6 cellular contexts compared by ENCODE assay signal in the genomic region with DNA sequence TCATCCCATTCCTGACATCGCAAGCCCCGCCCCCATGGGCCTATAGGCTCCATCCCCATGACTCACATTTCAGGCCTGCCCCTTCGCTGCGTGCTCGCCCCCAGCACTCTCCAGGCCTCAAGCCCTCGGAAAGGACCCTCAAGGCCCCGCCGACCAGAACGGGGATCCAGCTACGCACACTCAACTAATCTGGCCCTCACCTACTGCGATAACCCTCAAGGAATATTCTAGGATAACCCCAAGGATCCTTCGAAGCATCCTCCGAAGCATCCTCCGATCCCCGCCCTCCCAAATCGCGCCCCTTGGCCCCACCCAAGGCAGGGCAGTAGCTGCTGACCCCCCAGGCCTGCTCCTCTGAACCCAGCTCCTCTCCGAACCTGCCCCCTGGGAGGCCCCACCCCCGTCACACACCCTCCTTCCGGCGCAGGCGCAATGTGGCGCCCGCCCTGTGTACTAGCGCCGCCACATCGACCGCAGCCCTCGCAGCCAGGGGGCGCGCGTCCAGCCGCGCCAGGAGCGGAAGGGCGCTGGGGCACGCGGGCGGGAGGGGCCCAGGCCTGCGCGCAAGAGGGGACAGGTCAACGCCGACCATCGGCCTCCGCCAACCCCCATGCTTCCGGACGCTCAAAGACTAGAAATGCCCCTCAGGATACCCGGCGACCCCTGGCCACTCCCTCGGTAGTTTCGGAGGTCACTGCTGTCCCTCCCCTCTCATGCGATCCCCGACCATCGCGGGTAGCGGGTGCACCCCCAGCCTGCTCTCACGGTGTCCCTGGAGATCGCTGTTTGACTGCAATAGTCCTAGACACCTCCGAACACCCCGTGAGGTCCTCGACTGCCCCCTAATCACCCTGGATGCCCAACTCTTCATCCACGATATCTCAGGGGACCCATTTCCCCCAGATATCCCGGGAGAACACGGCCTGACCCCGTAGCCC. TPM values are rescaled to one million over a fixed set of nuclear protein-coding genes. Genes with fewer than 3 reads are reported as not detected.
DNase-seq lines count a peak whose midpoint lies in the region; ATAC-seq and TF ChIP-seq lines count a peak whose summit lies in the region.

No MANE protein-coding gene starts in this region.

- DNase-seq in DMS79 (lab: John Stamatoyannopoulos, UW) = peak; percentile 77
- peak; percentile 75 for DNase-seq in NCI-H510A (lab: John Stamatoyannopoulos, UW)
- DNase-seq in activated T-helper 1 cell treated with Interleukin-2 at 50 U/mL for 16 hours (ENCODE audit: low read depth) = peak; percentile 73
- DNase-seq in right atrium auricular region (ENCODE audit: low spot score) = peak; percentile 84
- DNase-seq in stimulated activated CD4-positive, alpha-beta T cell treated with anti-CD3 and anti-CD28 coated beads, Interleukin-2, amount 100 ng/mL, for 48 hours = peak; percentile 74 to 77

- H3K9me3 ChIP-seq in right atrium auricular region = no peaks in the 10 kb centered on the region

- peak overlapping the region; percentile 35 to 52 for H3K4me3 ChIP-seq in right atrium auricular region

- H3K4me1 ChIP-seq in right atrium auricular region = no peaks in the 10 kb centered on the region

- peak overlapping the region; percentile 91 to 94 for H3K27ac ChIP-seq in right atrium auricular region

- H3K27me3 ChIP-seq in right atrium auricular region = no peaks in the 10 kb centered on the region

- peak; percentile 89 for ATAC-seq in HG02852 (IDR thresholded peaks at IDR 0.05; ENCODE audit: unreplicated experiment)

- no peaks in the 10 kb centered on the region for H3K36me3 ChIP-seq in right atrium auricular region

- TF ChIP-seq CTCF in right atrium auricular region (IDR thresholded peaks at IDR 0.05) = peak; percentile 43 to 85

RNA-seq across cellular contexts. Expression of gene MAGIX, which starts 6.4 kb away (rescaled TPM):
- total RNA-seq in right atrium auricular region = 10 to 100 TPM; 18.9 to 23.4 TPM

RNA-seq across cellular contexts. Expression of gene PLP2, which starts 15.5 kb away (rescaled TPM):
- total RNA-seq in right atrium auricular region = 10 to 100 TPM; 47.8 to 64.8 TPM

RNA-seq across cellular contexts. Expression of gene PRICKLE3, which starts 30.0 kb away (rescaled TPM):
- total RNA-seq in right atrium auricular region = 10 to 100 TPM in 1 of 2 donors, 1 to 10 TPM in 1; 7.2 to 12.7 TPM

RNA-seq across cellular contexts. Expression of gene GPKOW, which starts 32.6 kb away (rescaled TPM):
- total RNA-seq in right atrium auricular region = 10 to 100 TPM; 17.7 to 26.1 TPM

RNA-seq across cellular contexts. Expression of gene SYP, which starts 43.8 kb away (rescaled TPM):
- total RNA-seq in right atrium auricular region = 1 to 10 TPM; 2.8 to 3.5 TPM

Comparison
In these comparisons a context has a peak if more than half of its experiments do, and no peak if none do; other contexts are left out.
1. Peak in every context shown above with its lines: DNase-seq, ATAC-seq, H3K4me3 ChIP-seq and H3K27ac ChIP-seq.